ENCODE assay signal across 20 cellular contexts in genomic region chr9:14131353-14132088, GRCh38.
DNase-seq lines count a peak whose midpoint lies in the region; ATAC-seq lines count a peak whose summit lies in the region.
"Had no signal": no experiment of that assay in that cellular context is flagged by ENCODE, and none has a peak within 500 bp of the region (broad histone marks: within the 10 kb centered on the region; RNA-seq: fewer than 3 reads in every experiment).

No MANE protein-coding gene starts in this region.

- intact Hi-C loops in posterior vena cava (cut with DNase I): no loop called here

- no peak for ATAC-seq in GM19452 (IDR thresholded peaks at IDR 0.05; ENCODE audit: unreplicated experiment)
- no peak for ATAC-seq in HG02763 (IDR thresholded peaks at IDR 0.05; ENCODE audit: unreplicated experiment)
- ATAC-seq: activated CD4-positive, CD25-positive, alpha-beta regulatory T cell treated with anti-CD3 and anti-CD28 coated beads, Interleukin-2, amount 50 U/mL, for 24 hours; K562; left lung; psoas muscle had no signal

- peak; percentile 68 for DNase-seq in DMS153 (lab: John Stamatoyannopoulos, UW)
- DNase-seq in NCI-H1436 treated with DMSO at 0.1 percent for 48 hours (lab: John Stamatoyannopoulos, UW): peak; percentile 63
- peak; percentile 31 for DNase-seq in NCI-H2196 (lab: John Stamatoyannopoulos, UW; ENCODE audit: unreplicated experiment)
- DNase-seq in SHP77 treated with DMSO at 0.1 percent for 48 hours (lab: John Stamatoyannopoulos, UW): peak; percentile 60
- DNase-seq in HPDE6-E6E7 (ENCODE audit: extremely low spot score): no peak
- no peak for DNase-seq in posterior vena cava (ENCODE audit: low spot score)
- DNase-seq: activated CD4-positive, alpha-beta memory T cell treated with anti-CD3 and anti-CD28 coated beads for 36 hours; activated CD8-positive, alpha-beta memory T cell treated with anti-CD3 and anti-CD28 coated beads, Interleukin-2, amount 50 U/mL, for 4 hours; activated naive CD4-positive, alpha-beta T cell treated with anti-CD3 and anti-CD28 coated beads for 36 hours; adrenal gland; H7; left lung; mesendoderm; psoas muscle; stimulated activated CD4-positive, alpha-beta T cell treated with anti-CD3 and anti-CD28 coated beads, Interleukin-15, amount 100 ng/mL, for 24 hours; stimulated activated naive CD4-positive, alpha-beta T cell treated with Interleukin-2 at 50 U/mL for 16 hours had no signal

Comparison
In these comparisons a context has a peak if more than half of its experiments do, and no peak if none do; other contexts are left out.
1. DNase-seq: peak in DMS153 (single experiment), NCI-H1436 treated with DMSO at 0.1 percent for 48 hours (single experiment), NCI-H2196 (single experiment) and SHP77 treated with DMSO at 0.1 percent for 48 hours (single experiment); none in HPDE6-E6E7 (single experiment) and posterior vena cava (single experiment).